Comparison of ENCODE assay signal across 25 cellular contexts in the genomic region with DNA sequence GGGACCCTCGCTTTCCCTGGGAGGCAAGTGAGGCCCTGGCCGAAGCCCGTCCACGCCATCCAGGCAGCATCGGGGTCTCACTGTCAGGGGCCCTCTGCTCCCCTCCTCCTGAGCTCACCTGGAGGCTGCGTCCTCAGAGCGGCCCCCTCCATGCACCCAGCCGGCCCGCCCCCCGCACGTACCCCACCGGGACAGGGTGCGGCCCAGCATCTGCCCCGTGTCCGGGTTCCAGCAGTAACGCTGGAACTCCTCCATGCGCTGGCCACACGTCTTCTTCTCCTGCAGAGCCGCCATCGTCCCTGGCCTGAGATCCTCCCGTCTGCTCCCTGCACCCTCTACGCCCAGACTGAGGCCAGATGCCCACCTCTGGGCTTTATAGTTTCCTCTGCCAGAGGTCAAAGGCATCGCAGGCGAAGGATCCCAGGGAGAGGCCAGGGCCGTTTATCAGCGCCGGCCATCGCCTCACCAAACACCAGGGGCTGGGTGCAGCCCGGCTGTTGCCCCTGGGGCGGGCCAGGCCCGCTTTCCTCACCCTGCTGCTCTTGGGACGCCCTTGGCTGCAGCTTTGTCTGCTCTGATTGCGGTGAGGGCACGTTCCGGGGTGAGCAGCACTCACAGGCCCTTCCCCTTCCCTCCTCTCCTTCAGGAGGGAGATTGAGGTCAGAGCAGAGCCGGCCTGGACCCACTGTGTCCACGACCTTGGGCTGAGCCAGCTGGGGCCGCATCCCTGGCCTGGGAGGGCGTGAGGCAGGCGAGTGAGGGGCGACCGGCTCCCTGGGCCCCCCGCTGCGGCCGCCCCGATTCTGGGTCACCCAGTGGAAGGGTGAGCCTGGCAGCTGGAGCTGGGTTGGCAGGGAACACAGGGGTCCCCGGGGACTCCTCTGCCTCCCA. TPM values are rescaled to one million over a fixed set of nuclear protein-coding genes. Genes with fewer than 3 reads are reported as not detected.
DNase-seq lines count a peak whose midpoint lies in the region; ATAC-seq, FAIRE-seq and TF ChIP-seq lines count a peak whose summit lies in the region.
"Had no signal": no experiment of that assay in that cellular context is flagged by ENCODE, and none has a peak within 500 bp of the region (broad histone marks: within the 10 kb centered on the region; RNA-seq: fewer than 3 reads in every experiment).

A gene (minus strand): TSS at position 348 of the 891 bp plus-strand sequence. CDS start 54 bp downstream, at position 294.

- no peak for TF ChIP-seq RAD21 in HepG2 (CRISPR knock-in tag; IDR thresholded peaks at IDR 0.05)

- no peak within 1 kb of the TSS for H3K27ac Mint-ChIP-seq in activated T-cell treated with anti-CD3 and anti-CD28 coated beads, Interleukin-2, amount 50 U/mL, for 24 hours
- H3K27ac Mint-ChIP-seq: CD4-positive, CD25-positive, alpha-beta regulatory T cell; stimulated activated naive CD8-positive, alpha-beta T cell treated with anti-CD3 and anti-CD28 coated beads, Interleukin-15, Interleukin-2, amounts not matched to agents 100 ng/mL and 50 ng/mL, for 24 hours had no signal

- H2AFZ ChIP-seq in HepG2 (ENCODE audit: low read length): no peak within 1 kb of the TSS

- H3K36me3 Mint-ChIP-seq in activated T-cell treated with anti-CD3 and anti-CD28 coated beads, Interleukin-2, amount 50 U/mL, for 24 hours (ENCODE audit: low read depth): no peaks in the 10 kb centered on the region
- H3K36me3 Mint-ChIP-seq in activated T-cell treated with anti-CD3 and anti-CD28 coated beads, Interleukin-2, amount 50 U/mL, for 4 hours (ENCODE audit: insufficient read depth): no peaks in the 10 kb centered on the region
- H3K36me3 Mint-ChIP-seq: CD4-positive, CD25-positive, alpha-beta regulatory T cell had no signal

- H3K9me3 ChIP-seq in Peyer's patch (no peaks in the 10 kb centered on the region), HepG2 (ENCODE audit: low read length) (no peaks in the 10 kb centered on the region), spleen (peaks cover 0 to 26% (median 21%) of the 10 kb centered on the region in 8 donors)

- no peak for FAIRE-seq in HepG2 (lab: Jason Lieb, UNC)
- FAIRE-seq: G401.6, GM19239 had no signal

- H3K27ac ChIP-seq in Peyer's patch: no peak within 1 kb of the TSS
- no peak within 1 kb of the TSS for H3K27ac ChIP-seq in HepG2 (ENCODE audit: extremely low read length, insufficient read depth, low read length)
- H3K27ac ChIP-seq in spleen: no peak within 1 kb of the TSS
- H3K27ac ChIP-seq: ascending aorta, esophagus squamous epithelium had no signal

- WGBS in HepG2 (ENCODE audit: low lambda C conversion rate): 38% methylated on average over 13 of the region's 47 CpGs
- WGBS in spleen, 5 donors: 89 to 93% (median 90%) methylated on average over 20 to 47 of the region's 47 CpGs

- no peak within 1 kb of the TSS for H3K4me3 Mint-ChIP-seq in activated T-cell treated with anti-CD3 and anti-CD28 coated beads, Interleukin-2, amount 50 U/mL, for 24 hours
- no peak within 1 kb of the TSS for H3K4me3 Mint-ChIP-seq in activated T-cell treated with anti-CD3 and anti-CD28 coated beads, Interleukin-2, amount 50 U/mL, for 4 hours
- H3K4me3 Mint-ChIP-seq: CD4-positive, CD25-positive, alpha-beta regulatory T cell; stimulated activated naive CD8-positive, alpha-beta T cell treated with anti-CD3 and anti-CD28 coated beads, Interleukin-15, Interleukin-2, amounts not matched to agents 100 ng/mL and 50 ng/mL, for 24 hours had no signal

- H4K20me1 ChIP-seq in HepG2 (ENCODE audit: insufficient read depth, low read length): no peaks in the 10 kb centered on the region

- peaks cover 10% of the 10 kb centered on the region for H3K4me1 Mint-ChIP-seq in activated T-cell treated with anti-CD3 and anti-CD28 coated beads, Interleukin-2, amount 50 U/mL, for 24 hours (ENCODE audit: low read depth)
- peaks cover 7% of the 10 kb centered on the region for H3K4me1 Mint-ChIP-seq in activated T-cell treated with anti-CD3 and anti-CD28 coated beads, Interleukin-2, amount 50 U/mL, for 4 hours (ENCODE audit: low read depth)
- H3K4me1 Mint-ChIP-seq: CD4-positive, CD25-positive, alpha-beta regulatory T cell had no signal

- no peaks in the 10 kb centered on the region for H3K4me1 ChIP-seq in Peyer's patch
- peaks cover 6% of the 10 kb centered on the region; the same call in 1 of the 2 replicates for H3K4me1 ChIP-seq in HepG2 (ENCODE audit: insufficient read depth, low read length)
- H3K4me1 ChIP-seq in spleen: peaks cover 0 to 16% (median 8%) of the 10 kb centered on the region in 6 donors
- H3K4me1 ChIP-seq: ascending aorta had no signal

- ATAC-seq in activated T-cell treated with anti-CD3 and anti-CD28 coated beads, Interleukin-2, amount 50 U/mL, for 4 hours: no peak
- ATAC-seq in HepG2: peak; percentile 54
- ATAC-seq in HG02981 (IDR thresholded peaks at IDR 0.05; ENCODE audit: unreplicated experiment): no peak

- H3K9me3 Mint-ChIP-seq in activated T-cell treated with anti-CD3 and anti-CD28 coated beads, Interleukin-2, amount 50 U/mL, for 24 hours: peaks cover 18% of the 10 kb centered on the region
- peaks cover 18% of the 10 kb centered on the region for H3K9me3 Mint-ChIP-seq in activated T-cell treated with anti-CD3 and anti-CD28 coated beads, Interleukin-2, amount 50 U/mL, for 4 hours

- TF ChIP-seq EP300 in HepG2 (IDR thresholded peaks at IDR 0.05; ENCODE audit: low read depth in 2 of 2, low read length in 2 of 2) (no peak), HepG2 (CRISPR knock-in tag; IDR thresholded peaks at IDR 0.05; ENCODE audit: borderline replicate concordance) (no peak)

- no TSS peak for BruUV-seq in HepG2 (replicated peaks; lab: Mats Ljungman, UMichigan)

- no peaks in the 10 kb centered on the region for H3K79me2 ChIP-seq in HepG2 (ENCODE audit: insufficient read depth, low read length)

- H3K9ac ChIP-seq in HepG2 (ENCODE audit: insufficient read depth, low read depth, low read length): no peak within 1 kb of the TSS

- H3K36me3 ChIP-seq in Peyer's patch (no peaks in the 10 kb centered on the region), HepG2 (replicated peaks in 1 of 2; ENCODE audit: control insufficient read depth in 1 of 2, insufficient read depth in 2 of 2, low read length in 2 of 2) (no peaks in the 10 kb centered on the region), spleen (no peaks in the 10 kb centered on the region)
- H3K36me3 ChIP-seq: ascending aorta, esophagus squamous epithelium had no signal

- H3K4me2 ChIP-seq in HepG2 (ENCODE audit: low read depth, low read length): no peak within 1 kb of the TSS

- intact Hi-C loops in HepG2 (cut with micrococcal nuclease; ENCODE audit: unreplicated experiment): no loop called here
- intact Hi-C loops in spleen (cut with DNase I; ENCODE audit: low total_unique reads): no loop called here

- POLR2A ChIA-PET in HepG2 (lab: Yijun Ruan, JAX): no interaction called here

- H3K27me3 Mint-ChIP-seq in activated T-cell treated with anti-CD3 and anti-CD28 coated beads, Interleukin-2, amount 50 U/mL, for 24 hours: no peaks in the 10 kb centered on the region
- H3K27me3 Mint-ChIP-seq in activated T-cell treated with anti-CD3 and anti-CD28 coated beads, Interleukin-2, amount 50 U/mL, for 4 hours (ENCODE audit: low read depth): no peaks in the 10 kb centered on the region
- H3K27me3 Mint-ChIP-seq: stimulated activated naive CD8-positive, alpha-beta T cell treated with anti-CD3 and anti-CD28 coated beads, Interleukin-15, Interleukin-2, amounts not matched to agents 100 ng/mL and 50 ng/mL, for 24 hours had no signal

- in situ Hi-C loops in HepG2 (cut with HindIII; ENCODE audit: extremely low pct_ligation_motif_present, low pct_unique_long_range_greater_than_20kb): no loop called here

- TF ChIP-seq POLR2A in Peyer's patch (IDR thresholded peaks at IDR 0.05) (no peak), HepG2 (IDR thresholded peaks at IDR 0.05; ENCODE audit: insufficient read depth in 1 of 2, low read depth in 2 of 2, low read length in 2 of 2) (no peak), spleen (IDR thresholded peaks at IDR 0.05) (no peak)

- TF ChIP-seq CTCF in Peyer's patch (IDR thresholded peaks at IDR 0.05) (no peak), HepG2 (CRISPR knock-in tag; IDR thresholded peaks at IDR 0.05) (no peak), spleen (IDR thresholded peaks at IDR 0.05 in 8 of 11, conservative IDR thresholded peaks at IDR 0.05 in 3 of 11) (no peak)

- CTCF ChIA-PET in HepG2 (lab: Yijun Ruan, JAX; ENCODE audit: low intra/inter-chr PET ratio, low total read pairs): no interaction called here

- peak; percentile 22 for DNase-seq in activated T-cell treated with anti-CD3 and anti-CD28 coated beads, Interleukin-2, amount 50 U/mL, for 24 hours
- no peak for DNase-seq in activated T-cell treated with anti-CD3 and anti-CD28 coated beads, Interleukin-2, amount 50 U/mL, for 4 hours
- DNase-seq in Peyer's patch: peak in 2 of 3 donors; percentile 33 to 38
- no peak for DNase-seq in HepG2 (ENCODE audit: low spot score)
- peak; percentile 61 for DNase-seq in spleen
- no peak for DNase-seq in activated CD8-positive, alpha-beta memory T cell treated with anti-CD3 and anti-CD28 coated beads for 24 hours
- DNase-seq in DMS79 treated with DMSO at 0.1 percent for 48 hours (lab: John Stamatoyannopoulos, UW): no peak
- DNase-seq: activated CD4-positive, alpha-beta T cell treated with anti-CD3 and anti-CD28 coated beads for 1 hour; activated gamma-delta T cell treated with Interleukin-2 at 50 U/mL for 16 hours; CD4-positive, CD25-positive, alpha-beta regulatory T cell; DMS 273 treated with DMSO at 0.1 percent for 48 hours; effector CD8-positive, alpha-beta T cell; esophagus squamous epithelium; NCI-H1417 had no signal

- H3K4me3 ChIP-seq in Peyer's patch: no peak within 1 kb of the TSS
- H3K4me3 ChIP-seq in HepG2 (replicated peaks in 1 of 3; ENCODE audit: insufficient read depth in 1 of 3, low read depth in 2 of 3, low read length in 3 of 3): no peak within 1 kb of the TSS
- no peak within 1 kb of the TSS for H3K4me3 ChIP-seq in spleen
- H3K4me3 ChIP-seq: ascending aorta, esophagus squamous epithelium had no signal

- H3K27me3 ChIP-seq in Peyer's patch (no peaks in the 10 kb centered on the region), HepG2 (ENCODE audit: control insufficient read depth in 1 of 2, insufficient read depth in 2 of 2, low read length in 2 of 2) (peaks cover 0 to 20% of the 10 kb centered on the region in 2 experiments; a peak in 3 of 5 replicates), spleen (replicated peaks in 1 of 7) (peaks cover 0 to 15% (median 0%) of the 10 kb centered on the region in 7 donors)
- H3K27me3 ChIP-seq: ascending aorta had no signal

RNA-seq across cellular contexts. Expression of the gene that starts here (rescaled TPM):
- not detected for total RNA-seq in activated T-cell treated with anti-CD3 and anti-CD28 coated beads, Interleukin-2, amount 50 U/mL, for 4 hours
- total RNA-seq in Peyer's patch (not detected), HepG2 (2016; rRNA removed; fragmentation: Illumina TruSeq; extraction: Trizol) (not detected in 2 replicates), spleen (under 1 TPM in 3 of 7 donors, not detected in 4; 0.32 to 0.46 (median 0.43) TPM)
- not detected in 2 replicates for total RNA-seq in HepG2 (2016; cell fraction: cytosol; rRNA removed; fragmentation: Illumina TruSeq; extraction: Trizol; ENCODE audit: low read depth)
- not detected in 2 replicates for total RNA-seq in HepG2 (2016; cell fraction: insoluble cytoplasmic fraction; rRNA removed; fragmentation: Illumina TruSeq; extraction: Trizol)
- total RNA-seq in HepG2 (2016; cell fraction: membrane; rRNA removed; fragmentation: Illumina TruSeq; extraction: Trizol): not detected in 2 replicates
- total RNA-seq in HepG2 (2016; cell fraction: nucleus; rRNA removed; fragmentation: Illumina TruSeq; extraction: Trizol): not detected in 2 replicates
- polyA plus RNA-seq in HepG2 (2011; rRNA removed) (not detected in 2 replicates), spleen (under 1 TPM; 0.09 to 0.15 (median 0.13) TPM)
- not detected in 2 replicates for polyA plus RNA-seq in HepG2 (2011; cell fraction: cytosol; rRNA removed)
- not detected in 2 replicates for polyA plus RNA-seq in HepG2 (2011; cell fraction: nucleus; rRNA removed)
- not detected in 2 replicates for polyA plus RNA-seq in HepG2 (2012)
- not detected in 2 replicates for polyA plus RNA-seq in HepG2 (2016; cell fraction: cytosol; fragmentation: Illumina TruSeq; extraction: Trizol; ENCODE audit: low read depth)
- not detected in 2 replicates for polyA plus RNA-seq in HepG2 (2016; cell fraction: insoluble cytoplasmic fraction; fragmentation: Illumina TruSeq; extraction: Trizol; ENCODE audit: low read depth)
- polyA plus RNA-seq in HepG2 (2016; cell fraction: membrane; fragmentation: Illumina TruSeq; extraction: Trizol; ENCODE audit: low read depth): not detected in 2 replicates
- polyA plus RNA-seq in HepG2 (2016; cell fraction: nucleus; fragmentation: Illumina TruSeq; extraction: Trizol; ENCODE audit: insufficient read depth, low read depth): not detected in 2 replicates
- not detected in 2 replicates for polyA minus RNA-seq in HepG2 (2011; rRNA and poly(A)+ RNA removed; ENCODE audit: low replicate concordance)
- polyA minus RNA-seq in HepG2 (2011; cell fraction: cytosol; rRNA and poly(A)+ RNA removed): not detected in 2 replicates
- not detected in 2 replicates for polyA minus RNA-seq in HepG2 (2011; cell fraction: nucleus; rRNA and poly(A)+ RNA removed)
- total RNA-seq: ascending aorta; CD4-positive, CD25-positive, alpha-beta regulatory T cell; esophagus squamous epithelium; H4; lower leg skin; OCI-LY7; osteocyte; SK-MEL-5; urinary bladder had no signal
- polyA plus RNA-seq: CD4-positive, CD25-positive, alpha-beta regulatory T cell; urinary bladder had no signal

Comparison
In these comparisons a context has a peak if more than half of its experiments do, and no peak if none do; other contexts are left out.
1. Peak in DNase-seq in Peyer's patch; RNA of the gene not detected or under 1 TPM.
2. Peak in ATAC-seq in HepG2; RNA of the gene not detected or under 1 TPM.
3. Peak in DNase-seq in spleen; RNA of the gene not detected or under 1 TPM.